16 cellular contexts compared by ENCODE assay signal in genomic region chr10:43048301-43049051, GRCh38. TPM values are rescaled to one million over a fixed set of nuclear protein-coding genes. Genes with fewer than 3 reads are reported as not detected.
DNase-seq lines count a peak whose midpoint lies in the region; ATAC-seq and TF ChIP-seq lines count a peak whose summit lies in the region.
"Had no signal": no experiment of that assay in that cellular context is flagged by ENCODE, and none has a peak within 500 bp of the region (broad histone marks: within the 10 kb centered on the region; RNA-seq: fewer than 3 reads in every experiment).

No MANE protein-coding gene starts in this region.

- H3K9ac ChIP-seq in Karpas-422 (ENCODE audit: low read length) = no peak overlapping the region
- H3K9ac ChIP-seq in iPS-15b (ENCODE audit: low read depth, low read length) = peak overlapping the region; percentile 14

- H3K27ac Mint-ChIP-seq in activated naive CD8-positive, alpha-beta T cell treated with anti-CD3 and anti-CD28 coated beads, Interleukin-2, amount 10 ng/mL, durations not matched to agents 7 days and 5 days = no peak overlapping the region
- no peak overlapping the region for H3K27ac Mint-ChIP-seq in activated naive CD8-positive, alpha-beta T cell treated with anti-CD3 and anti-CD28 coated beads for 36 hours
- H3K27ac Mint-ChIP-seq in stimulated activated effector memory CD8-positive, alpha-beta T cell treated with anti-CD3 and anti-CD28 coated beads, Interleukin-12 subunit alpha, Interleukin-12 subunit beta, amount 100 ng/mL, for 72 hours = no peak overlapping the region
- no peak overlapping the region for H3K27ac Mint-ChIP-seq in mesothelial cell of epicardium
- H3K27ac Mint-ChIP-seq in WTC11 = no peak overlapping the region
- H3K27ac Mint-ChIP-seq: brain; naive thymus-derived CD4-positive, alpha-beta T cell had no signal

- H3K4me1 Mint-ChIP-seq in activated naive CD8-positive, alpha-beta T cell treated with anti-CD3 and anti-CD28 coated beads, Interleukin-2, amount 10 ng/mL, durations not matched to agents 7 days and 5 days = no peaks in the 10 kb centered on the region
- no peaks in the 10 kb centered on the region for H3K4me1 Mint-ChIP-seq in activated naive CD8-positive, alpha-beta T cell treated with anti-CD3 and anti-CD28 coated beads for 36 hours
- H3K4me1 Mint-ChIP-seq in stimulated activated effector memory CD8-positive, alpha-beta T cell treated with anti-CD3 and anti-CD28 coated beads, Interleukin-12 subunit alpha, Interleukin-12 subunit beta, amount 100 ng/mL, for 72 hours = no peaks in the 10 kb centered on the region
- H3K4me1 Mint-ChIP-seq in mesothelial cell of epicardium = peaks cover 2% of the 10 kb centered on the region
- H3K4me1 Mint-ChIP-seq in WTC11 = peaks cover 20% of the 10 kb centered on the region
- H3K4me1 Mint-ChIP-seq: naive thymus-derived CD4-positive, alpha-beta T cell had no signal

- H3K4me3 ChIP-seq in Karpas-422 (ENCODE audit: low read length) = no peak overlapping the region
- H3K4me3 ChIP-seq in iPS-15b (ENCODE audit: low read depth, low read length) = no peak overlapping the region
- H3K4me3 ChIP-seq: HAP-1, tibial artery had no signal

- no peak overlapping the region for H2AFZ ChIP-seq in Karpas-422 (ENCODE audit: low read length)

- peak; percentile 11 for DNase-seq in activated naive CD8-positive, alpha-beta T cell treated with anti-CD3 and anti-CD28 coated beads, Interleukin-2, amount 10 ng/mL, durations not matched to agents 7 days and 5 days
- DNase-seq in activated naive CD8-positive, alpha-beta T cell treated with anti-CD3 and anti-CD28 coated beads for 36 hours = no peak
- DNase-seq in Karpas-422 (peak; percentile 20), mesothelial cell of epicardium (ENCODE audit: low spot score in 2 of 2, unreplicated experiment in 2 of 2) (no peak), NCI-H1092 treated with DMSO at 0.1 percent for 48 hours (lab: John Stamatoyannopoulos, UW) (no peak), WTC11 (ENCODE audit: low spot score) (no peak)
- no peak for DNase-seq in stimulated activated effector memory CD8-positive, alpha-beta T cell treated with anti-CD3 and anti-CD28 coated beads, Interleukin-12 subunit alpha, Interleukin-12 subunit beta, amount 100 ng/mL, for 72 hours (ENCODE audit: low spot score in 2 of 2)
- DNase-seq: GDM1; naive thymus-derived CD4-positive, alpha-beta T cell; NCI-H1105; RPMI8226; stimulated activated CD4-positive, alpha-beta T cell treated with anti-CD3 and anti-CD28 coated beads, Interleukin-1b, Interleukin-23, amount 100 ng/mL, for 48 hours had no signal

- H3K9me3 Mint-ChIP-seq in activated naive CD8-positive, alpha-beta T cell treated with anti-CD3 and anti-CD28 coated beads, Interleukin-2, amount 10 ng/mL, durations not matched to agents 7 days and 5 days = no peaks in the 10 kb centered on the region
- H3K9me3 Mint-ChIP-seq in activated naive CD8-positive, alpha-beta T cell treated with anti-CD3 and anti-CD28 coated beads for 36 hours = no peaks in the 10 kb centered on the region
- no peaks in the 10 kb centered on the region for H3K9me3 Mint-ChIP-seq in stimulated activated effector memory CD8-positive, alpha-beta T cell treated with anti-CD3 and anti-CD28 coated beads, Interleukin-12 subunit alpha, Interleukin-12 subunit beta, amount 100 ng/mL, for 72 hours
- H3K9me3 Mint-ChIP-seq in mesothelial cell of epicardium = no peaks in the 10 kb centered on the region
- no peaks in the 10 kb centered on the region for H3K9me3 Mint-ChIP-seq in WTC11
- H3K9me3 Mint-ChIP-seq: brain; naive thymus-derived CD4-positive, alpha-beta T cell had no signal

- no peaks in the 10 kb centered on the region for H3K9me2 ChIP-seq in Karpas-422 (replicated peaks; ENCODE audit: insufficient read depth, low read length)

- POLR2A ChIA-PET in activated naive CD8-positive, alpha-beta T cell treated with anti-CD3 and anti-CD28 coated beads, Interleukin-2, amount 10 ng/mL, durations not matched to agents 7 days and 5 days (lab: Charles Lee) = no interaction called here
- POLR2A ChIA-PET in WTC11 (lab: Charles Lee) = no interaction called here

- CTCF ChIA-PET in WTC11 (lab: Charles Lee) = interaction anchor here (0.6 to 1.2 kb wide), 3 partner anchors 28 to 309 kb away, joined by 3 to 4 read pairs (median 4); no protein-coding TSS in a partner anchor

- no peaks in the 10 kb centered on the region for H3K4me1 ChIP-seq in Karpas-422 (ENCODE audit: low read length)
- peaks cover 2% of the 10 kb centered on the region for H3K4me1 ChIP-seq in iPS-15b (ENCODE audit: control insufficient read depth, insufficient read depth, low read length)
- H3K4me1 ChIP-seq: HAP-1, tibial artery had no signal

- H3K4me2 ChIP-seq in Karpas-422 (ENCODE audit: low read depth, low read length, poor library complexity, severe bottlenecking) = no peak overlapping the region

- H3K9me3 ChIP-seq in Karpas-422 (ENCODE audit: low read length) (no peaks in the 10 kb centered on the region), iPS-15b (ENCODE audit: control insufficient read depth, insufficient read depth, low read length) (no peaks in the 10 kb centered on the region)
- H3K9me3 ChIP-seq: HAP-1, tibial artery had no signal

- no peaks in the 10 kb centered on the region for H3K27me3 ChIP-seq in Karpas-422 (ENCODE audit: low read length)
- H3K27me3 ChIP-seq in iPS-15b (ENCODE audit: control insufficient read depth, insufficient read depth, low read length) = peaks cover 2% of the 10 kb centered on the region

- H3K36me3 ChIP-seq in Karpas-422 (ENCODE audit: insufficient read depth, low read length) (no peaks in the 10 kb centered on the region), iPS-15b (ENCODE audit: control insufficient read depth, insufficient read depth, low read length) (no peaks in the 10 kb centered on the region)
- H3K36me3 ChIP-seq: HAP-1, tibial artery had no signal

- H3K27me3 Mint-ChIP-seq in activated naive CD8-positive, alpha-beta T cell treated with anti-CD3 and anti-CD28 coated beads, Interleukin-2, amount 10 ng/mL, durations not matched to agents 7 days and 5 days = peaks cover 13% of the 10 kb centered on the region
- H3K27me3 Mint-ChIP-seq in activated naive CD8-positive, alpha-beta T cell treated with anti-CD3 and anti-CD28 coated beads for 36 hours = no peaks in the 10 kb centered on the region
- peaks cover 25% of the 10 kb centered on the region for H3K27me3 Mint-ChIP-seq in mesothelial cell of epicardium (ENCODE audit: low read depth)
- H3K27me3 Mint-ChIP-seq in WTC11 (ENCODE audit: low read depth) = no peaks in the 10 kb centered on the region; the same call in 1 of the 2 replicates

- no peak overlapping the region for H3K4me3 Mint-ChIP-seq in activated naive CD8-positive, alpha-beta T cell treated with anti-CD3 and anti-CD28 coated beads, Interleukin-2, amount 10 ng/mL, durations not matched to agents 7 days and 5 days
- H3K4me3 Mint-ChIP-seq in activated naive CD8-positive, alpha-beta T cell treated with anti-CD3 and anti-CD28 coated beads for 36 hours = no peak overlapping the region
- no peak overlapping the region for H3K4me3 Mint-ChIP-seq in stimulated activated effector memory CD8-positive, alpha-beta T cell treated with anti-CD3 and anti-CD28 coated beads, Interleukin-12 subunit alpha, Interleukin-12 subunit beta, amount 100 ng/mL, for 72 hours
- no peak overlapping the region for H3K4me3 Mint-ChIP-seq in mesothelial cell of epicardium
- H3K4me3 Mint-ChIP-seq in WTC11 = no peak overlapping the region
- H3K4me3 Mint-ChIP-seq: brain; naive thymus-derived CD4-positive, alpha-beta T cell had no signal

- no peaks in the 10 kb centered on the region for H4K20me1 ChIP-seq in Karpas-422 (ENCODE audit: insufficient read depth, low read depth, low read length)

- H3K36me3 Mint-ChIP-seq in activated naive CD8-positive, alpha-beta T cell treated with anti-CD3 and anti-CD28 coated beads, Interleukin-2, amount 10 ng/mL, durations not matched to agents 7 days and 5 days = no peaks in the 10 kb centered on the region
- H3K36me3 Mint-ChIP-seq in activated naive CD8-positive, alpha-beta T cell treated with anti-CD3 and anti-CD28 coated beads for 36 hours = no peaks in the 10 kb centered on the region
- H3K36me3 Mint-ChIP-seq in stimulated activated effector memory CD8-positive, alpha-beta T cell treated with anti-CD3 and anti-CD28 coated beads, Interleukin-12 subunit alpha, Interleukin-12 subunit beta, amount 100 ng/mL, for 72 hours = no peaks in the 10 kb centered on the region
- H3K36me3 Mint-ChIP-seq in mesothelial cell of epicardium = no peaks in the 10 kb centered on the region
- no peaks in the 10 kb centered on the region for H3K36me3 Mint-ChIP-seq in WTC11
- H3K36me3 Mint-ChIP-seq: brain; naive thymus-derived CD4-positive, alpha-beta T cell had no signal

- TF ChIP-seq CTCF in mesothelial cell of epicardium (IDR thresholded peaks at IDR 0.05; ENCODE audit: unreplicated experiment) (no peak), WTC11 (IDR thresholded peaks at IDR 0.05) (no peak)

- no peak overlapping the region for H3K27ac ChIP-seq in Karpas-422 (ENCODE audit: low read length)
- H3K27ac ChIP-seq: tibial artery had no signal

- ATAC-seq in activated naive CD8-positive, alpha-beta T cell treated with anti-CD3 and anti-CD28 coated beads, Interleukin-2, amount 10 ng/mL, durations not matched to agents 7 days and 5 days (ENCODE audit: low read depth) = no peak
- peak; percentile 19 for ATAC-seq in stimulated activated effector memory CD8-positive, alpha-beta T cell treated with anti-CD3 and anti-CD28 coated beads, Interleukin-12 subunit alpha, Interleukin-12 subunit beta, amount 100 ng/mL, for 72 hours
- ATAC-seq in WTC11 = no peak
- ATAC-seq: naive thymus-derived CD4-positive, alpha-beta T cell had no signal

- no peaks in the 10 kb centered on the region for H3K79me2 ChIP-seq in Karpas-422 (ENCODE audit: low read length)

TF ChIP-seq in WTC11, 78 proteins besides CTCF, POLR2A, EP300 and RAD21 (continues in another document):
- TF ChIP-seq IRF1 (CRISPR knock-in tag; IDR thresholded peaks at IDR 0.05) (no peak), ZNF671 (CRISPR knock-in tag; IDR thresholded peaks at IDR 0.05) (no peak)

RNA-seq across cellular contexts. Expression of gene RET, which starts 28.4 kb away (rescaled TPM):
- under 1 TPM in 1 of 2 experiments, not detected in 1; 0.22 TPM for total RNA-seq in activated naive CD8-positive, alpha-beta T cell treated with anti-CD3 and anti-CD28 coated beads, Interleukin-2, amount 10 ng/mL, durations not matched to agents 7 days and 5 days
- total RNA-seq in activated naive CD8-positive, alpha-beta T cell treated with anti-CD3 and anti-CD28 coated beads for 36 hours = not detected
- not detected in 2 replicates for total RNA-seq in Karpas-422 (2014; rRNA removed; shearing (Covaris generic); ENCODE audit: low replicate concordance)
- 0.88 to 2.2 TPM (median 2.1 TPM) in 3 replicates for total RNA-seq in mesothelial cell of epicardium
- total RNA-seq in WTC11 (2021) = 17.8 to 21.4 TPM (median 19.3 TPM) in 3 replicates

Comparison
In these comparisons a context has a peak if more than half of its experiments do, and no peak if none do; other contexts are left out.
1. DNase-seq: peak in activated naive CD8-positive, alpha-beta T cell treated with anti-CD3 and anti-CD28 coated beads, Interleukin-2, amount 10 ng/mL, durations not matched to agents 7 days and 5 days (single experiment) and Karpas-422 (single experiment); none in activated naive CD8-positive, alpha-beta T cell treated with anti-CD3 and anti-CD28 coated beads for 36 hours (single experiment), stimulated activated effector memory CD8-positive, alpha-beta T cell treated with anti-CD3 and anti-CD28 coated beads, Interleukin-12 subunit alpha, Interleukin-12 subunit beta, amount 100 ng/mL, for 72 hours (0 of 2), mesothelial cell of epicardium (0 of 2), NCI-H1092 treated with DMSO at 0.1 percent for 48 hours (single experiment) and WTC11 (single experiment).